ENCODE assay signal across 7 cellular contexts in genomic region chr2:55232084-55232862, GRCh38.
DNase-seq lines count a peak whose midpoint lies in the region; ATAC-seq and TF ChIP-seq lines count a peak whose summit lies in the region.

CLHC1 (minus strand) TSS chr2:55232293; CDS start chr2:55222411, 9,882 bp downstream.
RPS27A (plus strand) TSS chr2:55232688; CDS start chr2:55232825, 137 bp downstream.

- no peaks in the 10 kb centered on the region for H3K27me3 Mint-ChIP-seq in T-helper 2 cell treated with Interferon-gamma antibody and Interleukin-4, amounts not matched to agents 5 μg/mL and 100 μg/mL, for 36 hours (ENCODE audit: low read depth)

- peaks cover 58% of the 10 kb centered on the region for H3K36me3 Mint-ChIP-seq in T-helper 2 cell treated with Interferon-gamma antibody and Interleukin-4, amounts not matched to agents 5 μg/mL and 100 μg/mL, for 36 hours (ENCODE audit: low read depth)

- H3K27ac Mint-ChIP-seq in T-helper 2 cell treated with Interferon-gamma antibody and Interleukin-4, amounts not matched to agents 5 μg/mL and 100 μg/mL, for 36 hours: peak within 1 kb of the TSS; percentile 91

- peak within 1 kb of the TSS; percentile 99 for H3K4me3 Mint-ChIP-seq in T-helper 2 cell treated with Interferon-gamma antibody and Interleukin-4, amounts not matched to agents 5 μg/mL and 100 μg/mL, for 36 hours

- ATAC-seq in GM18502 (IDR thresholded peaks at IDR 0.05; ENCODE audit: poor library complexity, unreplicated experiment) (peak; percentile 89), HG02970 (IDR thresholded peaks at IDR 0.05; ENCODE audit: low FRiP score, unreplicated experiment) (peak; percentile 87)

- in situ Hi-C loops in astrocyte of the cerebellum (cut with HindIII; ENCODE audit: low sequenced_read_pairs): no loop called here

- no peaks in the 10 kb centered on the region for H3K9me3 Mint-ChIP-seq in T-helper 2 cell treated with Interferon-gamma antibody and Interleukin-4, amounts not matched to agents 5 μg/mL and 100 μg/mL, for 36 hours

- H3K4me3 ChIP-seq in astrocyte of the cerebellum (ENCODE audit: low read depth, low read length): peak within 1 kb of the TSS; percentile 100

- H3K4me1 Mint-ChIP-seq in T-helper 2 cell treated with Interferon-gamma antibody and Interleukin-4, amounts not matched to agents 5 μg/mL and 100 μg/mL, for 36 hours (ENCODE audit: low read depth): peaks cover 43% of the 10 kb centered on the region

- DNase-seq in NCI-H1930 (lab: John Stamatoyannopoulos, UW): peak; percentile 85 to 88
- peak; percentile 87 for DNase-seq in T-helper 2 cell treated with Interferon-gamma antibody and Interleukin-4, amounts not matched to agents 5 μg/mL and 100 μg/mL, for 36 hours (ENCODE audit: low spot score)
- peak; percentile 94 for DNase-seq in astrocyte of the cerebellum (ENCODE audit: low read depth)
- peak; percentile 83 to 98 for DNase-seq in hippocampal formation (lab: John Stamatoyannopoulos, UW)
- DNase-seq in retina: peak; percentile 99

- TF ChIP-seq CTCF in astrocyte of the cerebellum (IDR thresholded peaks at IDR 0.05; ENCODE audit: low read depth, low read length, missing control alignments): no peak

Comparison
In these comparisons a context has a peak if more than half of its experiments do, and no peak if none do; other contexts are left out.
1. Peak in every context shown above with its lines: DNase-seq, ATAC-seq and H3K4me3 ChIP-seq.